19 cellular contexts compared by ENCODE assay signal in the genomic region with DNA sequence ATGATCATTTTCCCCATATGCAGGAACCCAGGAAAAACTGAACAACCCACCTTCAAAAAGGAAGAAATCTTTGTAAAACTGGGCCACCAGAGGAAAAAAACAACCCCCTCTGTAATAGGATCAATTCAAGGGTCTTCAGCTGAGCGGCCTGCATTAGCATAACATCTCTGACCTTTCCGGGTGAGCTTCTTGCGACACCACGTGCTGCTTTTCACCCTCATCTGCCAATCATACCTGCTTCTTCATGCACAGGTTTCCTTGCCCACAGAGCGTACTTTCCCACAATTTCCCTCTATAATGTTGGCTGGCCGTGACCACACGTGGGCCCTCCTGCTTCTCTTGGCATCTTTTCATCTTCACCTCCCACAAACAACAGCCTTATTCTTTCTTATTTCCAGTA.
DNase-seq lines count a peak whose midpoint lies in the region; ATAC-seq and TF ChIP-seq lines count a peak whose summit lies in the region.
"Had no signal": no experiment of that assay in that cellular context is flagged by ENCODE, and none has a peak within 500 bp of the region (broad histone marks: within the 10 kb centered on the region; RNA-seq: fewer than 3 reads in every experiment).

No MANE protein-coding gene starts in this region.

- TF ChIP-seq POLR2A in breast epithelium (IDR thresholded peaks at IDR 0.05), result no peak

- H3K79me1 ChIP-seq in neuronal stem cell (ENCODE audit: low read depth, low read length), result no peaks in the 10 kb centered on the region

- H3K4me3 ChIP-seq in breast epithelium, result no peak overlapping the region
- H3K4me3 ChIP-seq in mammary epithelial cell (replicated peaks in 1 of 3; ENCODE audit: insufficient read depth in 1 of 3, low read depth in 2 of 3, low read length in 3 of 3), result no peak overlapping the region
- H3K4me3 ChIP-seq in neuronal stem cell (ENCODE audit: low read length in 2 of 2), result no peak overlapping the region
- H3K4me3 ChIP-seq: BLaER1 had no signal

- H2BK5ac ChIP-seq in neuronal stem cell (ENCODE audit: low read length), result no peak overlapping the region

- WGBS in mammary epithelial cell (ENCODE audit: low coverage, missing lambda C conversion rate), result 50% methylated on average over 7 of the region's 7 CpGs
- no CpG with 5 or more reads among the region's 7 CpGs for WGBS in neuronal stem cell (ENCODE audit: extremely low coverage in 2 of 2, insufficient read length in 2 of 2, insufficient replicate concordance in 1 of 2), 2 donors

- H2BK120ac ChIP-seq in neuronal stem cell (ENCODE audit: low read depth, low read length), result no peak overlapping the region

- H3K4ac ChIP-seq in neuronal stem cell (ENCODE audit: low read length), result no peak overlapping the region

- BruUV-seq in MCF 10A (replicated peaks; lab: Mats Ljungman, UMichigan), result no TSS peak
- no TSS peak for BruUV-seq in mammary epithelial cell (replicated peaks; lab: Mats Ljungman, UMichigan)

- no peaks in the 10 kb centered on the region for H3K27me3 Mint-ChIP-seq in MCF 10A (ENCODE audit: insufficient read depth, unreplicated experiment)
- no peaks in the 10 kb centered on the region for H3K27me3 Mint-ChIP-seq in activated T-cell treated with anti-CD3 and anti-CD28 coated beads, Interleukin-2, amount 50 U/mL, for 72 hours (ENCODE audit: low read depth)

- no peaks in the 10 kb centered on the region for H3K36me3 Mint-ChIP-seq in MCF 10A (ENCODE audit: insufficient read depth, unreplicated experiment)
- no peaks in the 10 kb centered on the region for H3K36me3 Mint-ChIP-seq in activated T-cell treated with anti-CD3 and anti-CD28 coated beads, Interleukin-2, amount 50 U/mL, for 72 hours (ENCODE audit: insufficient read depth in 2 of 2)
- H3K36me3 Mint-ChIP-seq: CD4-positive, CD25-positive, alpha-beta regulatory T cell; CD8-positive, alpha-beta T cell had no signal

- H3K4me2 ChIP-seq in mammary epithelial cell (ENCODE audit: insufficient read depth, low read depth, low read length) (no peak overlapping the region), neuronal stem cell (ENCODE audit: insufficient read depth, low read length, poor library complexity, severe bottlenecking) (no peak overlapping the region)
- H3K4me2 ChIP-seq: BLaER1 had no signal

- dilution Hi-C loops in mammary epithelial cell (cut with HindIII; ENCODE audit: low sequenced_read_pairs), result no loop called here

- POLR2A ChIA-PET in MCF 10A (lab: Yijun Ruan, JAX), result no interaction called here

- no peaks in the 10 kb centered on the region for H3K36me3 ChIP-seq in breast epithelium
- H3K36me3 ChIP-seq in mammary epithelial cell (ENCODE audit: insufficient read depth, low read length), result no peaks in the 10 kb centered on the region
- no peaks in the 10 kb centered on the region for H3K36me3 ChIP-seq in neuronal stem cell (replicated peaks in 1 of 2; ENCODE audit: control insufficient read depth in 2 of 2, insufficient read depth in 2 of 2, low read length in 2 of 2)
- H3K36me3 ChIP-seq: BLaER1 had no signal

- H3K9me3 ChIP-seq in breast epithelium (no peaks in the 10 kb centered on the region), mammary epithelial cell (replicated peaks; ENCODE audit: insufficient read depth, low read length) (no peaks in the 10 kb centered on the region), neuronal stem cell (replicated peaks in 1 of 2; ENCODE audit: control insufficient read depth in 2 of 2, insufficient read depth in 1 of 2, low read depth in 1 of 2, low read length in 2 of 2) (peaks cover 2 to 6% of the 10 kb centered on the region in 2 donors)
- H3K9me3 ChIP-seq: BLaER1 had no signal

- no peaks in the 10 kb centered on the region for H3K79me2 ChIP-seq in mammary epithelial cell (ENCODE audit: insufficient read depth, low read length)

- no peak overlapping the region for H3K9ac ChIP-seq in mammary epithelial cell (ENCODE audit: insufficient read depth, low read length)
- no peak overlapping the region for H3K9ac ChIP-seq in neuronal stem cell (ENCODE audit: low read depth, low read length, poor library complexity)
- H3K9ac ChIP-seq: BLaER1 had no signal

- peak overlapping the region; percentile 8 for H3K18ac ChIP-seq in neuronal stem cell (ENCODE audit: low read length)

- no peak for ATAC-seq in activated T-cell treated with anti-CD3 and anti-CD28 coated beads, Interleukin-2, amount 50 U/mL, for 72 hours (replicated peaks in 1 of 2)
- no peak for ATAC-seq in GM21367 (IDR thresholded peaks at IDR 0.05; ENCODE audit: unreplicated experiment)
- ATAC-seq: CD8-positive, alpha-beta T cell had no signal

- H4K8ac ChIP-seq in neuronal stem cell (ENCODE audit: low read depth, low read length), result no peak overlapping the region

- H4K91ac ChIP-seq in neuronal stem cell (ENCODE audit: low read depth, low read length, poor library complexity), result no peak overlapping the region

- no peak overlapping the region for H3K4me3 Mint-ChIP-seq in MCF 10A (ENCODE audit: unreplicated experiment)
- no peak overlapping the region for H3K4me3 Mint-ChIP-seq in activated T-cell treated with anti-CD3 and anti-CD28 coated beads, Interleukin-2, amount 50 U/mL, for 72 hours
- H3K4me3 Mint-ChIP-seq: B cell; CD4-positive, CD25-positive, alpha-beta regulatory T cell; CD8-positive, alpha-beta T cell had no signal

- no peak overlapping the region for H2BK15ac ChIP-seq in neuronal stem cell (ENCODE audit: low read length)

- H2AK5ac ChIP-seq in neuronal stem cell (ENCODE audit: low read depth, low read length), result no peak overlapping the region

- H3K23ac ChIP-seq in neuronal stem cell (ENCODE audit: low read depth, low read length, poor library complexity), result no peak overlapping the region

- peak overlapping the region; percentile 23 to 50 for H3K27ac ChIP-seq in breast epithelium
- H3K27ac ChIP-seq in mammary epithelial cell (ENCODE audit: insufficient read depth, low read depth, low read length), result no peak overlapping the region
- no peak overlapping the region for H3K27ac ChIP-seq in neuronal stem cell (replicated peaks; ENCODE audit: low read length)
- H3K27ac ChIP-seq: 22Rv1, BLaER1, C4-2B had no signal

- no peaks in the 10 kb centered on the region for H4K20me1 ChIP-seq in mammary epithelial cell (ENCODE audit: insufficient read depth, low read length)
- H4K20me1 ChIP-seq: BLaER1 had no signal

- DNase-seq in breast epithelium (ENCODE audit: low spot score in 2 of 2) (peak in 1 of 2 donors; percentile 37), MCF 10A (ENCODE audit: unreplicated experiment) (no peak), mammary epithelial cell (peak; percentile 16), neuronal stem cell (ENCODE audit: low spot score) (no peak), NOMO-1 treated with dmso at 0.1 percent for 144 hours (lab: John Stamatoyannopoulos, UW; ENCODE audit: unreplicated experiment) (no peak)
- DNase-seq in activated T-cell treated with anti-CD3 and anti-CD28 coated beads, Interleukin-2, amount 50 U/mL, for 72 hours, result no peak
- DNase-seq: Caco-2; CD4-positive, CD25-positive, alpha-beta regulatory T cell; CD8-positive, alpha-beta T cell; DMS153; DND-41; GOT3; H7; HCEC 1CT had no signal

- CTCF ChIA-PET in MCF 10A (lab: Yijun Ruan, JAX) (interaction anchor here (0.6 kb wide), 1 partner anchor 77 kb away, joined by 4 read pairs; no protein-coding TSS in a partner anchor), mammary epithelial cell (lab: Charles Lee; ENCODE audit: low non-redundant PET) (no interaction called here)

- in situ Hi-C loops in mammary epithelial cell (cut with MboI; ENCODE audit: low sequenced_read_pairs in 2 of 2), result no loop called here

- H3K4me1 ChIP-seq in breast epithelium (no peaks in the 10 kb centered on the region), mammary epithelial cell (ENCODE audit: insufficient read depth, low read length) (peaks cover 34% of the 10 kb centered on the region), neuronal stem cell (ENCODE audit: control insufficient read depth in 2 of 2, insufficient read depth in 1 of 2, low read depth in 1 of 2, low read length in 2 of 2) (peaks cover 5 to 7% of the 10 kb centered on the region in 2 donors)
- H3K4me1 ChIP-seq: BLaER1 had no signal

- no peak overlapping the region for H3K27ac Mint-ChIP-seq in MCF 10A (ENCODE audit: low read depth, unreplicated experiment)
- no peak overlapping the region for H3K27ac Mint-ChIP-seq in activated T-cell treated with anti-CD3 and anti-CD28 coated beads, Interleukin-2, amount 50 U/mL, for 72 hours
- H3K27ac Mint-ChIP-seq: B cell; CD4-positive, CD25-positive, alpha-beta regulatory T cell; CD8-positive, alpha-beta T cell had no signal

- no peak overlapping the region for H2BK12ac ChIP-seq in neuronal stem cell (ENCODE audit: low read length)

- intact Hi-C loops in breast epithelium (cut with DNase I; ENCODE audit: low total_unique reads), result no loop called here
- intact Hi-C loops in MCF 10A (cut with micrococcal nuclease), result no loop called here
- intact Hi-C loops in mammary epithelial cell (cut with micrococcal nuclease), result no loop called here

- H3K14ac ChIP-seq in neuronal stem cell (ENCODE audit: low read length), result no peak overlapping the region

- H2AFZ ChIP-seq in mammary epithelial cell (ENCODE audit: low read depth, low read length), result no peak overlapping the region
- peak overlapping the region; percentile 12 for H2AFZ ChIP-seq in neuronal stem cell (ENCODE audit: low read length)

- TF ChIP-seq CTCF in breast epithelium (IDR thresholded peaks at IDR 0.05) (no peak), MCF 10A (IDR thresholded peaks at IDR 0.05; ENCODE audit: unreplicated experiment) (no peak), mammary epithelial cell (conservative IDR thresholded peaks at IDR 0.05 in 1 of 2, IDR thresholded peaks at IDR 0.05 in 1 of 2; ENCODE audit: extremely low read depth in 1 of 2, insufficient read depth in 1 of 2, low read depth in 1 of 2, low read length in 2 of 2) (no peak)

- H3K9me3 Mint-ChIP-seq in MCF 10A (ENCODE audit: unreplicated experiment), result peaks cover 23% of the 10 kb centered on the region
- H3K9me3 Mint-ChIP-seq in activated T-cell treated with anti-CD3 and anti-CD28 coated beads, Interleukin-2, amount 50 U/mL, for 72 hours, result peaks cover 0 to 3% of the 10 kb centered on the region in 2 donors

- H3K27me3 ChIP-seq in breast epithelium (no peaks in the 10 kb centered on the region), mammary epithelial cell (ENCODE audit: insufficient read depth, low read length) (no peaks in the 10 kb centered on the region), neuronal stem cell (ENCODE audit: control insufficient read depth in 3 of 3, insufficient read depth in 3 of 3, low read depth in 1 of 3, low read length in 3 of 3) (no peaks in the 10 kb centered on the region)

- H3K4me1 Mint-ChIP-seq in MCF 10A (ENCODE audit: insufficient read depth, unreplicated experiment), result peaks cover 32% of the 10 kb centered on the region
- H3K4me1 Mint-ChIP-seq in activated T-cell treated with anti-CD3 and anti-CD28 coated beads, Interleukin-2, amount 50 U/mL, for 72 hours (ENCODE audit: low read depth), result no peaks in the 10 kb centered on the region
- H3K4me1 Mint-ChIP-seq: B cell; CD4-positive, CD25-positive, alpha-beta regulatory T cell had no signal

Comparison
In these comparisons a context has a peak if more than half of its experiments do, and no peak if none do; other contexts are left out.
1. H3K27ac ChIP-seq: peak in breast epithelium (2 of 2); none in mammary epithelial cell (single experiment) and neuronal stem cell (single experiment).